Comparison of ENCODE assay signal across 2 cellular contexts in genomic region chr19:1401889-1402217, GRCh38.
TF ChIP-seq lines count a peak whose summit lies in the region.

No MANE protein-coding gene starts in this region.

TF ChIP-seq in HEK293, 187 proteins besides CTCF, POLR2A, EP300 and RAD21:
- no peak for TF ChIP-seq ZBTB49 (tag by site-specific recombination; IDR thresholded peaks at IDR 0.05; ENCODE audit: low read depth)
- TF ChIP-seq ZNF366 (tag by site-specific recombination; conservative IDR thresholded peaks at IDR 0.05): peak; percentile 62
- no peak for TF ChIP-seq ZNF521 (tag by site-specific recombination; IDR thresholded peaks at IDR 0.05)
- no peak for TF ChIP-seq ZNF416 (tag by site-specific recombination; IDR thresholded peaks at IDR 0.05)
- TF ChIP-seq ZNF223 (tag by site-specific recombination; IDR thresholded peaks at IDR 0.05): no peak
- peak; percentile 99 for TF ChIP-seq ZNF121 (tag by site-specific recombination; IDR thresholded peaks at IDR 0.05)
- no peak for TF ChIP-seq ZFHX2 (tag by site-specific recombination; conservative IDR thresholded peaks at IDR 0.05)
- no peak for TF ChIP-seq EGR2 (tag by site-specific recombination; IDR thresholded peaks at IDR 0.05; ENCODE audit: low read depth)
- no peak for TF ChIP-seq ZNF677 (tag by site-specific recombination; IDR thresholded peaks at IDR 0.05)
- TF ChIP-seq ZNF664 (tag by site-specific recombination; IDR thresholded peaks at IDR 0.05): no peak
TF ChIP-seq in HEK293: peak in this region for 2.

TF ChIP-seq in K562, 482 proteins besides CTCF, POLR2A, EP300 and RAD21:
- TF ChIP-seq ZNF398 (CRISPR knock-in tag; IDR thresholded peaks at IDR 0.05): no peak
- TF ChIP-seq SMARCA5 (IDR thresholded peaks at IDR 0.05): peak; percentile 80; the same call in 1 of the 2 replicates
- no peak for TF ChIP-seq HEY1 (CRISPR knock-in tag; IDR thresholded peaks at IDR 0.05; ENCODE audit: borderline replicate concordance)
- TF ChIP-seq PYGO2 (tag; IDR thresholded peaks at IDR 0.05): no peak
- no peak for TF ChIP-seq CLOCK (CRISPR knock-in tag; IDR thresholded peaks at IDR 0.05; ENCODE audit: borderline replicate concordance)
- TF ChIP-seq KDM1A (IDR thresholded peaks at IDR 0.05): peak; percentile 49 to 67
- no peak for TF ChIP-seq SRSF3 (IDR thresholded peaks at IDR 0.05; ENCODE audit: insufficient read depth, low read length)
- no peak for TF ChIP-seq MTA3 (IDR thresholded peaks at IDR 0.05; ENCODE audit: borderline replicate concordance)
- TF ChIP-seq MNT (conservative IDR thresholded peaks at IDR 0.05): no peak
- TF ChIP-seq CREB3L1 (IDR thresholded peaks at IDR 0.05; ENCODE audit: borderline replicate concordance, low read depth): peak; percentile 10; the same call in 1 of the 2 replicates
- peak; percentile 85 for TF ChIP-seq BCOR (IDR thresholded peaks at IDR 0.05)
- peak; percentile 98 for TF ChIP-seq ZNF121 (CRISPR knock-in tag; conservative IDR thresholded peaks at IDR 0.05)
- TF ChIP-seq ZBTB33 (CRISPR knock-in tag; IDR thresholded peaks at IDR 0.05): peak; percentile 98
- TF ChIP-seq ERF (CRISPR knock-in tag; IDR thresholded peaks at IDR 0.05): no peak
- no peak for TF ChIP-seq ARID2 (IDR thresholded peaks at IDR 0.05)
- peak; percentile 86 for TF ChIP-seq MBD1 (CRISPR knock-in tag; IDR thresholded peaks at IDR 0.05)
- TF ChIP-seq CHD4 (IDR thresholded peaks at IDR 0.05; ENCODE audit: insufficient read depth, insufficient replicate concordance, low read depth, low read length, poor library complexity, severe bottlenecking): peak; percentile 11
- TF ChIP-seq ZNF695 (CRISPR knock-in tag; IDR thresholded peaks at IDR 0.05): no peak
- peak; percentile 50; the same call in 1 of the 2 replicates for TF ChIP-seq HDAC2 (IDR thresholded peaks at IDR 0.05)
- no peak for TF ChIP-seq CXXC5 (CRISPR knock-in tag; IDR thresholded peaks at IDR 0.05)
